Comparison of ENCODE assay signal across 1 cellular context in genomic region chr4:1309261-1310010, GRCh38.
A peak's percentile ranks its signal among the peaks of the same experiment; 100 is the strongest.
TF ChIP-seq lines count a peak whose summit lies in the region.

No MANE protein-coding gene starts in this region.

TF ChIP-seq in HepG2, 621 proteins besides CTCF, POLR2A, EP300 and RAD21 (continued from another document and continues in another):
- TF ChIP-seq PATZ1 (CRISPR knock-in tag; IDR thresholded peaks at IDR 0.05) (peak; percentile 89), ZNF780A (CRISPR knock-in tag; IDR thresholded peaks at IDR 0.05) (no peak), ZFP82 (CRISPR knock-in tag; IDR thresholded peaks at IDR 0.05; ENCODE audit: borderline replicate concordance) (no peak), HDAC6 (IDR thresholded peaks at IDR 0.05; ENCODE audit: low read depth, low read length) (no peak), NCOA1 (CRISPR knock-in tag; IDR thresholded peaks at IDR 0.05) (no peak), SNAI1 (CRISPR knock-in tag; IDR thresholded peaks at IDR 0.05; ENCODE audit: borderline replicate concordance) (no peak), TCF12 (IDR thresholded peaks at IDR 0.05) (no peak), TCF12 (CRISPR knock-in tag; IDR thresholded peaks at IDR 0.05) (no peak), GATAD2A (CRISPR knock-in tag; IDR thresholded peaks at IDR 0.05) (peak; percentile 56; the same call in 1 of the 2 replicates), ZNF543 (CRISPR knock-in tag; IDR thresholded peaks at IDR 0.05) (no peak), ZNF609 (CRISPR knock-in tag; IDR thresholded peaks at IDR 0.05; ENCODE audit: borderline replicate concordance) (peak; percentile 60; the same call in 1 of the 2 replicates), ZNF124 (CRISPR knock-in tag; IDR thresholded peaks at IDR 0.05) (no peak), ZNF350 (CRISPR knock-in tag; IDR thresholded peaks at IDR 0.05; ENCODE audit: borderline replicate concordance, low read depth) (peak; percentile 25; the same call in 1 of the 2 replicates), ETV5 (CRISPR knock-in tag; IDR thresholded peaks at IDR 0.05; ENCODE audit: borderline replicate concordance) (peak; percentile 82), ZNF704 (CRISPR knock-in tag; IDR thresholded peaks at IDR 0.05; ENCODE audit: borderline replicate concordance) (no peak), ZNF143 (CRISPR knock-in tag; IDR thresholded peaks at IDR 0.05) (no peak), ZNF556 (CRISPR knock-in tag; IDR thresholded peaks at IDR 0.05; ENCODE audit: borderline replicate concordance) (peak; percentile 25; the same call in 1 of the 2 replicates), ZNF326 (CRISPR knock-in tag; IDR thresholded peaks at IDR 0.05; ENCODE audit: borderline replicate concordance) (0 out of 2 replicates have a peak, but pooled peaks have one; percentile 45), POLR2AphosphoS2 (IDR thresholded peaks at IDR 0.05; ENCODE audit: low read depth, low read length) (no peak), PAWR (CRISPR knock-in tag; IDR thresholded peaks at IDR 0.05; ENCODE audit: borderline replicate concordance) (no peak), ZBTB25 (CRISPR knock-in tag; IDR thresholded peaks at IDR 0.05) (no peak), ZFX (CRISPR knock-in tag; IDR thresholded peaks at IDR 0.05; ENCODE audit: low read depth) (peak; percentile 64), GMEB1 (CRISPR knock-in tag; IDR thresholded peaks at IDR 0.05; ENCODE audit: borderline replicate concordance) (peak; percentile 67; the same call in 1 of the 2 replicates), STAT5B (CRISPR knock-in tag; IDR thresholded peaks at IDR 0.05) (no peak), ZNF333 (CRISPR knock-in tag; IDR thresholded peaks at IDR 0.05; ENCODE audit: borderline replicate concordance) (0 out of 2 replicates have a peak, but pooled peaks have one; percentile 23), MXD1 (CRISPR knock-in tag; IDR thresholded peaks at IDR 0.05) (peak; percentile 55; the same call in 1 of the 2 replicates), ARID4A (CRISPR knock-in tag; IDR thresholded peaks at IDR 0.05; ENCODE audit: borderline replicate concordance) (peak; percentile 87), MTF1 (CRISPR knock-in tag; IDR thresholded peaks at IDR 0.05) (no peak), ZNF180 (CRISPR knock-in tag; IDR thresholded peaks at IDR 0.05; ENCODE audit: borderline replicate concordance, low read depth) (no peak), ZNF234 (CRISPR knock-in tag; conservative IDR thresholded peaks at IDR 0.05) (no peak), ZNF281 (CRISPR knock-in tag; IDR thresholded peaks at IDR 0.05; ENCODE audit: borderline replicate concordance) (no peak; the same call in 1 of the 2 replicates), KAT8 (CRISPR knock-in tag; IDR thresholded peaks at IDR 0.05) (peak; percentile 73), FOXK2 (IDR thresholded peaks at IDR 0.05) (no peak), ELF1 (CRISPR knock-in tag; IDR thresholded peaks at IDR 0.05) (peak; percentile 79), ZFP37 (CRISPR knock-in tag; IDR thresholded peaks at IDR 0.05; ENCODE audit: borderline replicate concordance) (0 out of 2 replicates have a peak, but pooled peaks have one; percentile 50), ZSCAN29 (CRISPR knock-in tag; conservative IDR thresholded peaks at IDR 0.05) (no peak), HDAC1 (CRISPR knock-in tag; IDR thresholded peaks at IDR 0.05) (peak; percentile 75), RARG (CRISPR knock-in tag; IDR thresholded peaks at IDR 0.05; ENCODE audit: low read depth) (no peak), MYC (CRISPR knock-in tag; IDR thresholded peaks at IDR 0.05; ENCODE audit: borderline replicate concordance) (peak; percentile 61; the same call in 1 of the 2 replicates), ZFAT (CRISPR knock-in tag; conservative IDR thresholded peaks at IDR 0.05) (no peak), FOXK1 (CRISPR knock-in tag; IDR thresholded peaks at IDR 0.05; ENCODE audit: borderline replicate concordance, low read depth) (0 out of 2 replicates have a peak, but pooled peaks have one; percentile 11), ZNF709 (CRISPR knock-in tag; IDR thresholded peaks at IDR 0.05) (peak; percentile 71), CENPT (CRISPR knock-in tag; IDR thresholded peaks at IDR 0.05; ENCODE audit: low read depth) (no peak), ZBTB34 (CRISPR knock-in tag; IDR thresholded peaks at IDR 0.05) (no peak)
